7 cellular contexts compared by ENCODE assay signal in the genomic region with DNA sequence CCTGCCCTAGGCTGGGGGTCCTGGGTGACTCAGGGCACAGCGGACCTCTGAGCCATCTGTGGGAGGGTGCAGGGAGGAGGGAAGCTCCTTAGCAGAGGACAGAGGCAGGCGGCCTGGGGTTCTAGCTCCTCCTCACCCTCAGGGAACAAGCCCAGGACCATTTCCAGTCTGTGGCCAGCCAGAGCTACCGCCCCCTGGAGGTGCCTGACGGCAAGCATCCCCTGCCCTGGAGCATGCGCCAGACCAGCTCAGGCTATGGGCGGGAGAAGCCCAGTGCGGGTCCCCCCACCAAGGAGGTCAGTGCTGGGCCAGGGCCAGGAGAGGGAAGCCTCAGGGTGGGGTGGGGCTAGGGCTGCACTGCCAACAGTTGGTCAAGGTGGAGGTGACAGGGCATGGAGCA. TPM values are rescaled to one million over a fixed set of nuclear protein-coding genes. Genes with fewer than 3 reads are reported as not detected.
A peak's percentile ranks its signal among the peaks of the same experiment; 100 is the strongest.
DNase-seq lines count a peak whose midpoint lies in the region; ATAC-seq and TF ChIP-seq lines count a peak whose summit lies in the region.

No MANE protein-coding gene starts in this region.

- H3K4me3 Mint-ChIP-seq in CD8-positive, alpha-beta T cell = no peak overlapping the region

- ATAC-seq in CD8-positive, alpha-beta T cell = no peak

- no peaks in the 10 kb centered on the region for H3K9me3 ChIP-seq in SK-N-SH
- no peaks in the 10 kb centered on the region for H3K9me3 ChIP-seq in CD8-positive, alpha-beta T cell (ENCODE audit: low read length)

- H3K9me3 Mint-ChIP-seq in CD8-positive, alpha-beta T cell = no peaks in the 10 kb centered on the region

- H3F3A ChIP-seq in SK-N-SH (replicated peaks; ENCODE audit: insufficient read depth) = no peaks in the 10 kb centered on the region

- WGBS in SK-N-SH (ENCODE audit: low lambda C conversion rate) = 86% methylated on average over 1 of the region's 7 CpGs

- no peak for TF ChIP-seq EP300 in SK-N-SH (IDR thresholded peaks at IDR 0.05; ENCODE audit: borderline replicate concordance in 1 of 2, low read depth in 1 of 2, low read length in 1 of 2)

- H3K36me3 ChIP-seq in SK-N-SH (replicated peaks in 1 of 2; ENCODE audit: control insufficient read depth in 1 of 2, insufficient read depth in 2 of 2, low read length in 1 of 2) = no peaks in the 10 kb centered on the region
- no peaks in the 10 kb centered on the region for H3K36me3 ChIP-seq in CD8-positive, alpha-beta T cell (ENCODE audit: insufficient read depth, low read length)

- no peak overlapping the region for H3K27ac Mint-ChIP-seq in CD8-positive, alpha-beta T cell

- H3K4me2 ChIP-seq in SK-N-SH = no peak overlapping the region

- H3K79me2 ChIP-seq in SK-N-SH (ENCODE audit: insufficient read depth) = no peaks in the 10 kb centered on the region

- DNase-seq in GM20000 (ENCODE audit: low spot score) = peak; percentile 60
- DNase-seq in SK-N-SH = peak; percentile 70
- DNase-seq in fibroblast of mammary gland (ENCODE audit: low read depth) = no peak
- DNase-seq in stimulated activated CD4-positive, alpha-beta T cell treated with anti-CD3 and anti-CD28 coated beads, Interleukin-4, amount 100 ng/mL, for 24 hours = peak; percentile 27
- no peak for DNase-seq in CD8-positive, alpha-beta T cell
- no peak for DNase-seq in NCI-H1436 treated with DMSO at 0.1 percent for 48 hours (lab: John Stamatoyannopoulos, UW)
- DNase-seq in anterior cingulate cortex (lab: John Stamatoyannopoulos, UW) = no peak

- peaks cover 0 to 12% of the 10 kb centered on the region in 2 experiments; a peak in 1 of 4 replicates for H3K4me1 ChIP-seq in SK-N-SH (ENCODE audit: control insufficient read depth in 1 of 2, insufficient read depth in 2 of 2, low read depth in 1 of 2, low read length in 1 of 2)
- H3K4me1 ChIP-seq in CD8-positive, alpha-beta T cell (ENCODE audit: insufficient read depth, low read length) = peaks cover 7% of the 10 kb centered on the region

- no peak overlapping the region for H2AFZ ChIP-seq in SK-N-SH (ENCODE audit: low read depth)

- H4K20me1 ChIP-seq in SK-N-SH (ENCODE audit: insufficient read depth) = no peaks in the 10 kb centered on the region

- H3K27me3 Mint-ChIP-seq in CD8-positive, alpha-beta T cell (ENCODE audit: low read depth) = peaks cover 7% of the 10 kb centered on the region

- H3K36me3 Mint-ChIP-seq in CD8-positive, alpha-beta T cell = peaks cover 4% of the 10 kb centered on the region

- TF ChIP-seq CTCF in GM20000 (IDR thresholded peaks at IDR 0.05; ENCODE audit: extremely low read depth, missing control alignments) (peak; percentile 66), SK-N-SH (IDR thresholded peaks at IDR 0.05) (peak; percentile 48), fibroblast of mammary gland (conservative IDR thresholded peaks at IDR 0.05; ENCODE audit: control insufficient read depth, insufficient read depth, low read depth, low read length) (peak; percentile 58)
- TF ChIP-seq CTCF in CD8-positive, alpha-beta T cell (IDR thresholded peaks at IDR 0.05) = no peak

- no peaks in the 10 kb centered on the region for H3K27me3 ChIP-seq in SK-N-SH (ENCODE audit: insufficient read depth)
- no peaks in the 10 kb centered on the region for H3K27me3 ChIP-seq in CD8-positive, alpha-beta T cell (ENCODE audit: insufficient read depth, low read length)

- H3K9me2 ChIP-seq in SK-N-SH = no peaks in the 10 kb centered on the region

- CTCF ChIA-PET in SK-N-SH (lab: Yijun Ruan, JAX) = interaction anchor here (0.6 to 21.8 kb wide), 11 partner anchors 9 to 262 kb away, joined by 3 to 670 read pairs (median 8); partner anchors contain the start of genes CPSF7, LRRC10B, SDHAF2 and SYT7
- CTCF ChIA-PET in CD8-positive, alpha-beta T cell (lab: Charles Lee) = interaction anchor here (1.2 kb wide), 1 partner anchor 34 kb away, joined by 3 read pairs; no protein-coding TSS in a partner anchor

- no peak for TF ChIP-seq RAD21 in SK-N-SH (IDR thresholded peaks at IDR 0.05; ENCODE audit: low read length)

- no peak overlapping the region for H3K9ac ChIP-seq in SK-N-SH

- intact Hi-C loops in CD8-positive, alpha-beta T cell (cut with DNase I, micrococcal nuclease) = no loop called here

- H3K4me3 ChIP-seq in SK-N-SH (ENCODE audit: low read depth in 2 of 2, low read length in 1 of 2) (no peak overlapping the region; a peak in 1 of 4 replicates), fibroblast of mammary gland (ENCODE audit: control insufficient read depth, low read depth, low read length) (no peak overlapping the region)
- no peak overlapping the region for H3K4me3 ChIP-seq in CD8-positive, alpha-beta T cell (ENCODE audit: low read depth, low read length)

- peaks cover 8% of the 10 kb centered on the region for H3K4me1 Mint-ChIP-seq in CD8-positive, alpha-beta T cell (ENCODE audit: low read depth)

- POLR2A ChIA-PET in SK-N-SH (lab: Yijun Ruan, JAX) = no interaction called here
- POLR2A ChIA-PET in CD8-positive, alpha-beta T cell (lab: Charles Lee) = interaction anchor here (0.5 kb wide), 1 partner anchor 901 kb away, joined by 3 read pairs; no protein-coding TSS in a partner anchor

- no peak overlapping the region for H3K27ac ChIP-seq in SK-N-SH (ENCODE audit: low read depth in 2 of 2, low read length in 1 of 2)
- H3K27ac ChIP-seq in CD8-positive, alpha-beta T cell (ENCODE audit: low read depth, low read length) = no peak overlapping the region

TF ChIP-seq in SK-N-SH, 30 proteins besides CTCF, POLR2A, EP300 and RAD21 (continues in another document):
- TF ChIP-seq FOSL2 (IDR thresholded peaks at IDR 0.05; ENCODE audit: borderline replicate concordance, low read depth) (no peak), CHD2 (IDR thresholded peaks at IDR 0.05; ENCODE audit: low read length, partially characterized antibody) (no peak), NFIC (IDR thresholded peaks at IDR 0.05; ENCODE audit: borderline replicate concordance) (no peak), MXI1 (IDR thresholded peaks at IDR 0.05; ENCODE audit: low read depth, low read length) (no peak), RFX5 (IDR thresholded peaks at IDR 0.05; ENCODE audit: low read length) (no peak), MAX (IDR thresholded peaks at IDR 0.05; ENCODE audit: low read depth) (no peak), FOXJ3 (CRISPR knock-in tag; IDR thresholded peaks at IDR 0.05) (no peak), ZBTB33 (IDR thresholded peaks at IDR 0.05; ENCODE audit: borderline replicate concordance, low read depth) (no peak), ELF1 (IDR thresholded peaks at IDR 0.05) (no peak), TAF1 (IDR thresholded peaks at IDR 0.05; ENCODE audit: borderline replicate concordance, low read depth, low read length) (no peak), GABPA (IDR thresholded peaks at IDR 0.05; ENCODE audit: low read depth) (no peak), RXRA (IDR thresholded peaks at IDR 0.05; ENCODE audit: borderline replicate concordance, low read depth) (no peak), RCOR1 (IDR thresholded peaks at IDR 0.05; ENCODE audit: low read length) (no peak), NRF1 (IDR thresholded peaks at IDR 0.05; ENCODE audit: low read depth, low read length) (no peak)
- TF ChIP-seq, protein P1, sequence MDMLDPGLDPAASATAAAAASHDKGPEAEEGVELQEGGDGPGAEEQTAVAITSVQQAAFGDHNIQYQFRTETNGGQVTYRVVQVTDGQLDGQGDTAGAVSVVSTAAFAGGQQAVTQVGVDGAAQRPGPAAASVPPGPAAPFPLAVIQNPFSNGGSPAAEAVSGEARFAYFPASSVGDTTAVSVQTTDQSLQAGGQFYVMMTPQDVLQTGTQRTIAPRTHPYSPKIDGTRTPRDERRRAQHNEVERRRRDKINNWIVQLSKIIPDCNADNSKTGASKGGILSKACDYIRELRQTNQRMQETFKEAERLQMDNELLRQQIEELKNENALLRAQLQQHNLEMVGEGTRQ (IDR thresholded peaks at IDR 0.05; ENCODE audit: borderline replicate concordance, low read depth, low read length) = no peak
- TF ChIP-seq, protein P2, sequence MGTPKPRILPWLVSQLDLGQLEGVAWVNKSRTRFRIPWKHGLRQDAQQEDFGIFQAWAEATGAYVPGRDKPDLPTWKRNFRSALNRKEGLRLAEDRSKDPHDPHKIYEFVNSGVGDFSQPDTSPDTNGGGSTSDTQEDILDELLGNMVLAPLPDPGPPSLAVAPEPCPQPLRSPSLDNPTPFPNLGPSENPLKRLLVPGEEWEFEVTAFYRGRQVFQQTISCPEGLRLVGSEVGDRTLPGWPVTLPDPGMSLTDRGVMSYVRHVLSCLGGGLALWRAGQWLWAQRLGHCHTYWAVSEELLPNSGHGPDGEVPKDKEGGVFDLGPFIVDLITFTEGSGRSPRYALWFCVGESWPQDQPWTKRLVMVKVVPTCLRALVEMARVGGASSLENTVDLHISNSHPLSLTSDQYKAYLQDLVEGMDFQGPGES (IDR thresholded peaks at IDR 0.05; ENCODE audit: low read depth, low read length) = no peak

RNA-seq across cellular contexts. Expression of gene LRRC10B, which starts 26.0 kb away (rescaled TPM):
- 0.11 TPM in 1 of 2 replicates, not detected in the other for polyA plus RNA-seq in SK-N-SH (2012; rRNA removed)
- polyA plus RNA-seq in SK-N-SH (2012; cell fraction: cytosol; rRNA removed) = 0.03 and 0.12 TPM in 2 replicates
- 0.02 and 0.08 TPM in 2 replicates for polyA plus RNA-seq in SK-N-SH (2012; cell fraction: nucleus; rRNA removed)
- total RNA-seq in CD8-positive, alpha-beta T cell = not detected

RNA-seq across cellular contexts. Expression of gene SDHAF2, which starts 52.6 kb away (rescaled TPM):
- 81.7 and 116 TPM in 2 replicates for polyA plus RNA-seq in SK-N-SH (2012; rRNA removed)
- polyA plus RNA-seq in SK-N-SH (2012; cell fraction: cytosol; rRNA removed) = 86.1 and 90.7 TPM in 2 replicates
- 61.0 and 62.6 TPM in 2 replicates for polyA plus RNA-seq in SK-N-SH (2012; cell fraction: nucleus; rRNA removed)
- total RNA-seq in CD8-positive, alpha-beta T cell = 10 to 100 TPM; 31.4 to 33.0 TPM

RNA-seq across cellular contexts. Expression of gene CPSF7, which starts 52.7 kb away (rescaled TPM):
- polyA plus RNA-seq in SK-N-SH (2012; rRNA removed) = 44.0 and 49.4 TPM in 2 replicates
- 32.0 and 37.2 TPM in 2 replicates for polyA plus RNA-seq in SK-N-SH (2012; cell fraction: cytosol; rRNA removed)
- 133 and 154 TPM in 2 replicates for polyA plus RNA-seq in SK-N-SH (2012; cell fraction: nucleus; rRNA removed)
- total RNA-seq in CD8-positive, alpha-beta T cell = 100 to 1,000 TPM; 106 to 111 TPM

Comparison
In these comparisons a context has a peak if more than half of its experiments do, and no peak if none do; other contexts are left out.
1. DNase-seq: peak in GM20000 (single experiment), SK-N-SH (single experiment) and stimulated activated CD4-positive, alpha-beta T cell treated with anti-CD3 and anti-CD28 coated beads, Interleukin-4, amount 100 ng/mL, for 24 hours (single experiment); none in fibroblast of mammary gland (single experiment), CD8-positive, alpha-beta T cell (0 of 7), NCI-H1436 treated with DMSO at 0.1 percent for 48 hours (single experiment) and anterior cingulate cortex (0 of 58).